Comparison of ENCODE assay signal across 1 cellular context in genomic region chr10:22656056-22656455, GRCh38.
TF ChIP-seq lines count a peak whose summit lies in the region.

No MANE protein-coding gene starts in this region.

TF ChIP-seq in GM12878, 131 proteins besides CTCF, POLR2A, EP300 and RAD21:
- TF ChIP-seq CREB1 (IDR thresholded peaks at IDR 0.05; ENCODE audit: low read depth) (no peak), BHLHE40 (IDR thresholded peaks at IDR 0.05; ENCODE audit: borderline replicate concordance in 1 of 2, low read depth in 2 of 2, low read length in 1 of 2) (no peak)
